11 cellular contexts compared by ENCODE assay signal in genomic region chr22:50139843-50140415, GRCh38. TPM values are rescaled to one million over a fixed set of nuclear protein-coding genes. Genes with fewer than 3 reads are reported as not detected.
A peak's percentile ranks its signal among the peaks of the same experiment; 100 is the strongest.
DNase-seq lines count a peak whose midpoint lies in the region; ATAC-seq and TF ChIP-seq lines count a peak whose summit lies in the region.
"Had no signal": no experiment of that assay in that cellular context is flagged by ENCODE, and none has a peak within 500 bp of the region (broad histone marks: within the 10 kb centered on the region; RNA-seq: fewer than 3 reads in every experiment).

No MANE protein-coding gene starts in this region.

- H3K36me3 Mint-ChIP-seq in activated T-helper 2 cell treated with anti-CD3 and anti-CD28 coated beads, Interferon-gamma antibody, Interleukin-2, Interleukin-4, amounts not matched to agents 10 μg/mL and 5 μg/mL and 100 μg/mL, durations not matched to agents 14 hours and 24 hours and 36 hours (ENCODE audit: low read depth), result no peaks in the 10 kb centered on the region

- no peak overlapping the region for H2AFZ ChIP-seq in mammary epithelial cell (ENCODE audit: low read depth, low read length)

- H3K4me3 Mint-ChIP-seq in activated T-helper 2 cell treated with anti-CD3 and anti-CD28 coated beads, Interferon-gamma antibody, Interleukin-2, Interleukin-4, amounts not matched to agents 10 μg/mL and 5 μg/mL and 100 μg/mL, durations not matched to agents 14 hours and 24 hours and 36 hours (ENCODE audit: low read depth), result no peak overlapping the region

- TF ChIP-seq CTCF in 22Rv1 (IDR thresholded peaks at IDR 0.05) (no peak), mammary epithelial cell (conservative IDR thresholded peaks at IDR 0.05 in 1 of 2, IDR thresholded peaks at IDR 0.05 in 1 of 2; ENCODE audit: extremely low read depth in 1 of 2, insufficient read depth in 1 of 2, low read depth in 1 of 2, low read length in 2 of 2) (no peak), GM10248 (IDR thresholded peaks at IDR 0.05; ENCODE audit: control extremely low read depth, extremely low read depth, low read depth, missing control alignments) (no peak)

- H3K4me3 ChIP-seq in mammary epithelial cell (replicated peaks in 1 of 3; ENCODE audit: insufficient read depth in 1 of 3, low read depth in 2 of 3, low read length in 3 of 3), result no peak overlapping the region
- H3K4me3 ChIP-seq: dorsolateral prefrontal cortex had no signal

- BruUV-seq in mammary epithelial cell (replicated peaks; lab: Mats Ljungman, UMichigan), result no TSS peak

- peaks cover 26% of the 10 kb centered on the region for H3K27me3 Mint-ChIP-seq in activated T-helper 2 cell treated with anti-CD3 and anti-CD28 coated beads, Interferon-gamma antibody, Interleukin-2, Interleukin-4, amounts not matched to agents 10 μg/mL and 5 μg/mL and 100 μg/mL, durations not matched to agents 14 hours and 24 hours and 36 hours (ENCODE audit: low read depth)

- in situ Hi-C loops in mammary epithelial cell (cut with MboI; ENCODE audit: low sequenced_read_pairs in 2 of 2), result no loop called here

- no peak for ATAC-seq in GM21526 (IDR thresholded peaks at IDR 0.05; ENCODE audit: low FRiP score, unreplicated experiment)
- ATAC-seq in GM18861 (IDR thresholded peaks at IDR 0.05; ENCODE audit: unreplicated experiment), result no peak
- ATAC-seq: left ventricle myocardium superior had no signal

- H3K9me3 ChIP-seq in mammary epithelial cell (replicated peaks; ENCODE audit: insufficient read depth, low read length), result no peaks in the 10 kb centered on the region

- H3K27me3 ChIP-seq in mammary epithelial cell (ENCODE audit: insufficient read depth, low read length), result no peaks in the 10 kb centered on the region
- H3K27me3 ChIP-seq: dorsolateral prefrontal cortex had no signal

- H4K20me1 ChIP-seq in mammary epithelial cell (ENCODE audit: insufficient read depth, low read length), result no peaks in the 10 kb centered on the region

- no peak overlapping the region for H3K27ac Mint-ChIP-seq in activated T-helper 2 cell treated with anti-CD3 and anti-CD28 coated beads, Interferon-gamma antibody, Interleukin-2, Interleukin-4, amounts not matched to agents 10 μg/mL and 5 μg/mL and 100 μg/mL, durations not matched to agents 14 hours and 24 hours and 36 hours

- POLR2A ChIA-PET in GM10248 (lab: Yijun Ruan, JAX), result no interaction called here

- no peaks in the 10 kb centered on the region for H3K4me1 ChIP-seq in mammary epithelial cell (ENCODE audit: insufficient read depth, low read length)

- H3K27ac ChIP-seq in 22Rv1 (peak overlapping the region; percentile 18), mammary epithelial cell (ENCODE audit: insufficient read depth, low read depth, low read length) (no peak overlapping the region)
- H3K27ac ChIP-seq: dorsolateral prefrontal cortex, RWPE1 had no signal

- dilution Hi-C loops in mammary epithelial cell (cut with HindIII; ENCODE audit: low sequenced_read_pairs), result loop anchor here (10.0 kb wide), 1 partner anchor 145 kb away; no protein-coding TSS in a partner anchor

- WGBS in mammary epithelial cell (ENCODE audit: low coverage, missing lambda C conversion rate), result 84% methylated on average over 15 of the region's 15 CpGs

- H3K4me2 ChIP-seq in mammary epithelial cell (ENCODE audit: insufficient read depth, low read depth, low read length), result no peak overlapping the region

- H3K4me1 Mint-ChIP-seq in activated T-helper 2 cell treated with anti-CD3 and anti-CD28 coated beads, Interferon-gamma antibody, Interleukin-2, Interleukin-4, amounts not matched to agents 10 μg/mL and 5 μg/mL and 100 μg/mL, durations not matched to agents 14 hours and 24 hours and 36 hours (ENCODE audit: low read depth), result no peaks in the 10 kb centered on the region

- no peaks in the 10 kb centered on the region for H3K79me2 ChIP-seq in mammary epithelial cell (ENCODE audit: insufficient read depth, low read length)

- H3K9me3 Mint-ChIP-seq in activated T-helper 2 cell treated with anti-CD3 and anti-CD28 coated beads, Interferon-gamma antibody, Interleukin-2, Interleukin-4, amounts not matched to agents 10 μg/mL and 5 μg/mL and 100 μg/mL, durations not matched to agents 14 hours and 24 hours and 36 hours, result no peaks in the 10 kb centered on the region

- intact Hi-C loops in mammary epithelial cell (cut with micrococcal nuclease), result no loop called here
- intact Hi-C loops in activated T-helper 2 cell treated with anti-CD3 and anti-CD28 coated beads, Interferon-gamma antibody, Interleukin-2, Interleukin-4, amounts not matched to agents 10 μg/mL and 5 μg/mL and 100 μg/mL, durations not matched to agents 14 hours and 24 hours and 36 hours (cut with micrococcal nuclease), result no loop called here

- H3K9ac ChIP-seq in mammary epithelial cell (ENCODE audit: insufficient read depth, low read length), result no peak overlapping the region

- no peaks in the 10 kb centered on the region for H3K36me3 ChIP-seq in mammary epithelial cell (ENCODE audit: insufficient read depth, low read length)

- CTCF ChIA-PET in mammary epithelial cell (lab: Charles Lee; ENCODE audit: low non-redundant PET) (no interaction called here), GM10248 (lab: Yijun Ruan, JAX) (no interaction called here)

- peak; percentile 27 for DNase-seq in HPDE6-E6E7 (ENCODE audit: extremely low spot score)
- peak; percentile 74 for DNase-seq in NCI-H2171 (lab: John Stamatoyannopoulos, UW)
- DNase-seq in mammary epithelial cell, result peak; percentile 8
- no peak for DNase-seq in activated T-helper 2 cell treated with anti-CD3 and anti-CD28 coated beads, Interferon-gamma antibody, Interleukin-2, Interleukin-4, amounts not matched to agents 10 μg/mL and 5 μg/mL and 100 μg/mL, durations not matched to agents 14 hours and 24 hours and 36 hours (ENCODE audit: low spot score)
- DNase-seq in GM10248 (ENCODE audit: extremely low spot score), result no peak
- DNase-seq: dorsolateral prefrontal cortex, left ventricle myocardium superior had no signal

RNA-seq across cellular contexts. Expression of gene PANX2, which starts 30.6 kb away (rescaled TPM):
- 1 to 10 TPM in 1 of 2 donors, under 1 TPM in 1; 0.83 to 4.4 TPM for total RNA-seq in mammary epithelial cell
- polyA plus RNA-seq in mammary epithelial cell, result 1.8 TPM
- 0.67 TPM for polyA minus RNA-seq in mammary epithelial cell
- 2.4 and 2.8 TPM in 2 replicates for total RNA-seq in activated T-helper 2 cell treated with anti-CD3 and anti-CD28 coated beads, Interferon-gamma antibody, Interleukin-2, Interleukin-4, amounts not matched to agents 10 μg/mL and 5 μg/mL and 100 μg/mL, durations not matched to agents 14 hours and 24 hours and 36 hours

RNA-seq across cellular contexts. Expression of gene TRABD, which starts 45.8 kb away (rescaled TPM):
- 10 to 100 TPM; 25.8 to 63.5 TPM for total RNA-seq in mammary epithelial cell
- polyA plus RNA-seq in mammary epithelial cell, result 53.4 TPM
- polyA minus RNA-seq in mammary epithelial cell, result 43.4 TPM
- total RNA-seq in activated T-helper 2 cell treated with anti-CD3 and anti-CD28 coated beads, Interferon-gamma antibody, Interleukin-2, Interleukin-4, amounts not matched to agents 10 μg/mL and 5 μg/mL and 100 μg/mL, durations not matched to agents 14 hours and 24 hours and 36 hours, result 104 and 109 TPM in 2 replicates

RNA-seq across cellular contexts. Expression of gene MOV10L1, which starts 50.1 kb away (rescaled TPM):
- under 1 TPM in 1 of 2 donors, not detected in 1; 0.33 TPM for total RNA-seq in mammary epithelial cell
- polyA plus RNA-seq in mammary epithelial cell, result not detected
- not detected for polyA minus RNA-seq in mammary epithelial cell
- total RNA-seq in activated T-helper 2 cell treated with anti-CD3 and anti-CD28 coated beads, Interferon-gamma antibody, Interleukin-2, Interleukin-4, amounts not matched to agents 10 μg/mL and 5 μg/mL and 100 μg/mL, durations not matched to agents 14 hours and 24 hours and 36 hours, result 0.07 TPM in 1 of 2 replicates, not detected in the other

RNA-seq across cellular contexts. Expression of gene MLC1, which starts 54.7 kb away (rescaled TPM):
- under 1 TPM in 1 of 2 donors, not detected in 1; 0.50 TPM for total RNA-seq in mammary epithelial cell
- 0.02 TPM for polyA plus RNA-seq in mammary epithelial cell
- polyA minus RNA-seq in mammary epithelial cell, result not detected
- total RNA-seq in activated T-helper 2 cell treated with anti-CD3 and anti-CD28 coated beads, Interferon-gamma antibody, Interleukin-2, Interleukin-4, amounts not matched to agents 10 μg/mL and 5 μg/mL and 100 μg/mL, durations not matched to agents 14 hours and 24 hours and 36 hours, result 0.39 TPM in 1 of 2 replicates, not detected in the other

Comparison
In these comparisons a context has a peak if more than half of its experiments do, and no peak if none do; other contexts are left out.
1. DNase-seq: peak in HPDE6-E6E7 (single experiment), NCI-H2171 (single experiment) and mammary epithelial cell (single experiment); none in activated T-helper 2 cell treated with anti-CD3 and anti-CD28 coated beads, Interferon-gamma antibody, Interleukin-2, Interleukin-4, amounts not matched to agents 10 μg/mL and 5 μg/mL and 100 μg/mL, durations not matched to agents 14 hours and 24 hours and 36 hours (single experiment) and GM10248 (single experiment).